In the genomic region with DNA sequence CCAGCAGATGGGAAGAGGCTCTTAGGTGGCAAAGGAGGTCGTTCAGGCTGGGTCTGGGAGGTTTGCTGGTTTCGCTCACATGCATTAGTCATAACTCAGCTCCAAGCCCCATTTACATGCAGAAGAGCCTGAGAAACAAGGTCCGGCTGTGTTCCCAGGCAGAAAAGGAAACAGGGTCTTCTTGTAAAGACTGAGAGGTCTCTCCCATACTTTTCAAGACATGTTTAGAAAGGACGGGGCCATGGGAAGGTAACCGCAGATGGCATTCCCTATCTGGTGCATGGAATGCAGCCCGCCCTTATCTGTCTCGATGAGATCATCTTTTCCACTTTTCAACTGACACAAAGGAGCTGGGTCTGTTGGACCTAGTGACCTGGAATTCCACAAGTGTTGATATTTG, we compare ENCODE assay signal across 1 cellular context.
TF ChIP-seq lines count a peak whose summit lies in the region.

No MANE protein-coding gene starts in this region.

TF ChIP-seq in H1, 55 proteins besides CTCF, POLR2A, EP300 and RAD21:
- TF ChIP-seq SP2 (IDR thresholded peaks at IDR 0.05; ENCODE audit: low read length), result no peak
- TF ChIP-seq, protein P1, sequence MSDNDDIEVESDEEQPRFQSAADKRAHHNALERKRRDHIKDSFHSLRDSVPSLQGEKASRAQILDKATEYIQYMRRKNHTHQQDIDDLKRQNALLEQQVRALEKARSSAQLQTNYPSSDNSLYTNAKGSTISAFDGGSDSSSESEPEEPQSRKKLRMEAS (IDR thresholded peaks at IDR 0.05), result no peak
- TF ChIP-seq ATF3 (IDR thresholded peaks at IDR 0.05; ENCODE audit: insufficient read depth, low read depth, low read length), result no peak
